In the genomic region with DNA sequence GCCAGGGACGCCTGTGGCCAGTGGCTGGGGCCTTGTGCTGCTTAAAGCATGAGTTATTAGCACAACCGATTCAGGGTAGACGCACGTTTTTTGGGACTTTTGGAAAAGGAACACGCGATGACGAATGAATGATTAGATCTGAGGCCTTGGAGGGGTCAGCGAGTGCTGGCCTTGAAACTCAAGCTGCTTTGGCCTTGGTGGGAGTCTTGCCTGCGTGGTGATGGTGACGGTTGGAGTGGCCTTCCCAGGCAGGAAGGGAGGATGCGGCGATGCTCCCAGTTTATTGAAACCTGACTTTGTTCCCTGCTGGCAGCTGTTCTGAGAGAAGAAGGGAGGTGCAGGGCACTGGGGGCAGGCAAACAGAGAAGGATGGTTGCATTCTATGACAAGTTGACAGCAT, we compare ENCODE assay signal across 22 cellular contexts.
"Had no signal": no experiment of that assay in that cellular context is flagged by ENCODE, and none has a peak within 500 bp of the region (broad histone marks: within the 10 kb centered on the region; RNA-seq: fewer than 3 reads in every experiment).

No MANE protein-coding gene starts in this region.

- H3K36me3 ChIP-seq: brain microvascular endothelial cell, gastrocnemius medialis, left lung, right atrium auricular region had no signal

- H3K27me3 ChIP-seq: brain microvascular endothelial cell, gastrocnemius medialis, left lung, right atrium auricular region had no signal

- H3K4me1 ChIP-seq: gastrocnemius medialis, left lung, right atrium auricular region had no signal

- H3K9me3 Mint-ChIP-seq: activated CD8-positive, alpha-beta T cell treated with anti-CD3 and anti-CD28 coated beads for 36 hours; activated T-cell treated with anti-CD3 and anti-CD28 coated beads, Interleukin-2, amount 50 U/mL, for 72 hours; central memory CD8-positive, alpha-beta T cell; effector memory CD8-positive, alpha-beta T cell; naive thymus-derived CD8-positive, alpha-beta T cell had no signal

- DNase-seq: activated CD4-positive, alpha-beta T cell treated with anti-CD3 and anti-CD28 coated beads for 36 hours; activated CD8-positive, alpha-beta T cell treated with anti-CD3 and anti-CD28 coated beads for 36 hours; activated gamma-delta T cell; activated T-cell treated with anti-CD3 and anti-CD28 coated beads, Interleukin-2, amount 50 U/mL, for 72 hours; brain microvascular endothelial cell; cortex of kidney; effector memory CD8-positive, alpha-beta T cell; gastrocnemius medialis; left lung; mammary epithelial cell; naive thymus-derived CD8-positive, alpha-beta T cell; nucleus accumbens; stimulated activated CD4-positive, alpha-beta T cell treated with anti-CD3 and anti-CD28 coated beads, Interleukin-15, amount 100 ng/mL, for 24 hours; stimulated activated CD4-positive, alpha-beta T cell treated with anti-CD3 and anti-CD28 coated beads, Interleukin-4, amount 100 ng/mL, for 1 hour; stimulated activated naive CD4-positive, alpha-beta T cell; trophoblast cell; WERI-Rb-1 had no signal

- H3K4me3 Mint-ChIP-seq: activated CD4-positive, alpha-beta T cell treated with anti-CD3 and anti-CD28 coated beads for 36 hours; activated CD8-positive, alpha-beta T cell treated with anti-CD3 and anti-CD28 coated beads for 36 hours; activated naive CD8-positive, alpha-beta T cell; activated T-cell treated with anti-CD3 and anti-CD28 coated beads, Interleukin-2, amount 50 U/mL, for 72 hours; central memory CD8-positive, alpha-beta T cell; effector memory CD8-positive, alpha-beta T cell; naive thymus-derived CD8-positive, alpha-beta T cell had no signal

- H3K9me3 ChIP-seq: gastrocnemius medialis, left lung, right atrium auricular region had no signal

- H3K36me3 Mint-ChIP-seq: activated naive CD8-positive, alpha-beta T cell; naive thymus-derived CD8-positive, alpha-beta T cell had no signal

- H3K27ac ChIP-seq: brain microvascular endothelial cell, epithelial cell of prostate, gastrocnemius medialis, left lung, right atrium auricular region, WERI-Rb-1 had no signal

- H3K27ac Mint-ChIP-seq: activated CD4-positive, alpha-beta T cell treated with anti-CD3 and anti-CD28 coated beads for 36 hours; activated CD8-positive, alpha-beta T cell treated with anti-CD3 and anti-CD28 coated beads for 36 hours; activated naive CD8-positive, alpha-beta T cell; activated T-cell treated with anti-CD3 and anti-CD28 coated beads, Interleukin-2, amount 50 U/mL, for 72 hours; effector memory CD8-positive, alpha-beta T cell; naive thymus-derived CD8-positive, alpha-beta T cell had no signal

- H3K4me1 Mint-ChIP-seq: activated CD4-positive, alpha-beta T cell treated with anti-CD3 and anti-CD28 coated beads for 36 hours; central memory CD8-positive, alpha-beta T cell had no signal

- ATAC-seq: activated CD4-positive, alpha-beta T cell treated with anti-CD3 and anti-CD28 coated beads for 36 hours; activated CD8-positive, alpha-beta T cell treated with anti-CD3 and anti-CD28 coated beads for 36 hours; activated T-cell treated with anti-CD3 and anti-CD28 coated beads, Interleukin-2, amount 50 U/mL, for 72 hours; effector memory CD8-positive, alpha-beta T cell; gastrocnemius medialis; naive thymus-derived CD8-positive, alpha-beta T cell had no signal

- H3K4me3 ChIP-seq: gastrocnemius medialis, left lung, right atrium auricular region, skin epidermis had no signal

- H3K27me3 Mint-ChIP-seq: activated naive CD8-positive, alpha-beta T cell had no signal
